In the genomic region with DNA sequence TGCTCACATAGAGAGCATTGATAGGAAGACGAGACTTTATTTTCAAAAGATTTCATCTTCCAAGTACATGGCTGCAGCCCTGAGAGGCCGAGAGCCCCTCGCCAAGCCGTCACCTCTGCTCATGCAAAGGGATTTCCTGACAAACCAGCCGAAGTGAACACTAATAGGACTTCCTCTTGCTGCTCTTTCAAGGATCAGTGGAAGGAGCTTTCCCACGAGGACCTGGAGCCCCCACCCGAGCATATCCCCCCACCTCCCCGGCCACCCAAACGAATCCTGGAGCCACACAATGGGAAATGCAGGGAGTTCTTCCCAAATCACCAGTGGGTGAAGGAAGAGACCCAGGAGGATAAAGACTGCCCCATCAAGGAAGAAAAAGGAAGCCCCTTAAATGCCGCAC, we compare ENCODE assay signal across 2 cellular contexts.
"Had no signal": no experiment of that assay in that cellular context is flagged by ENCODE, and none has a peak within 500 bp of the region (broad histone marks: within the 10 kb centered on the region; RNA-seq: fewer than 3 reads in every experiment).

No MANE protein-coding gene starts in this region.

- H3K4me3 ChIP-seq: cardiac muscle cell, tibial artery had no signal

- H3K27ac ChIP-seq: cardiac muscle cell, tibial artery had no signal

- H3K27me3 ChIP-seq: cardiac muscle cell, tibial artery had no signal

- H3K9me3 ChIP-seq: tibial artery had no signal
